In genomic region chr10:63633677-63634487, GRCh38 we compare ENCODE assay signal across 8 cellular contexts.
A peak's percentile ranks its signal among the peaks of the same experiment; 100 is the strongest.
DNase-seq lines count a peak whose midpoint lies in the region; ATAC-seq and TF ChIP-seq lines count a peak whose summit lies in the region.
"Had no signal": no experiment of that assay in that cellular context is flagged by ENCODE, and none has a peak within 500 bp of the region (broad histone marks: within the 10 kb centered on the region; RNA-seq: fewer than 3 reads in every experiment).

No MANE protein-coding gene starts in this region.

- no peaks in the 10 kb centered on the region for H3K79me2 ChIP-seq in MM.1S (ENCODE audit: low read length)

- no peak overlapping the region for H3K9ac ChIP-seq in MM.1S (ENCODE audit: low read length)

- H3K4me2 ChIP-seq in MM.1S (ENCODE audit: low read depth, low read length) = no peak overlapping the region

- H3K27ac ChIP-seq in MM.1S (ENCODE audit: low read length) (no peak overlapping the region), body of pancreas (no peak overlapping the region)

- TF ChIP-seq CTCF in MM.1S (IDR thresholded peaks at IDR 0.05; ENCODE audit: low read length) (peak; percentile 24), body of pancreas (IDR thresholded peaks at IDR 0.05) (peak in 6 of 7 experiments; percentile 14 to 46 (median 30))

- ATAC-seq in body of pancreas = no peak
- no peak for ATAC-seq in stimulated activated naive CD8-positive, alpha-beta T cell treated with anti-CD3 and anti-CD28 coated beads, Interleukin-15, Interleukin-2, amounts not matched to agents 100 U/mL and 50 U/mL, for 24 hours
- ATAC-seq in HG03039 (IDR thresholded peaks at IDR 0.05; ENCODE audit: unreplicated experiment) = no peak

- H3K27me3 ChIP-seq in MM.1S (replicated peaks; ENCODE audit: insufficient read depth, low read length) (no peaks in the 10 kb centered on the region; the same call in 1 of the 2 replicates), body of pancreas (no peaks in the 10 kb centered on the region)

- H3K36me3 ChIP-seq in MM.1S (replicated peaks; ENCODE audit: insufficient read depth, low read length) = no peaks in the 10 kb centered on the region
- H3K36me3 ChIP-seq in body of pancreas (replicated peaks in 1 of 2; ENCODE audit: insufficient read depth in 1 of 2, low read depth in 2 of 2) = no peaks in the 10 kb centered on the region

- H3K9me3 ChIP-seq in MM.1S (replicated peaks; ENCODE audit: insufficient read depth, low read length) (no peaks in the 10 kb centered on the region), body of pancreas (no peaks in the 10 kb centered on the region)

- peaks cover 12% of the 10 kb centered on the region for H3F3A ChIP-seq in MM.1S (ENCODE audit: insufficient read depth, low read length)

- intact Hi-C loops in body of pancreas (cut with DNase I) = loop anchor here (5.0 kb wide), 1 partner anchor 83 kb away; no protein-coding TSS in a partner anchor

- peak; percentile 64 for DNase-seq in ELR (ENCODE audit: low read depth)
- DNase-seq in MM.1S = no peak
- DNase-seq in body of pancreas = peak in 3 of 4 donors; percentile 26 to 36 (median 30)
- DNase-seq in midbrain (lab: John Stamatoyannopoulos, UW) = peak; percentile 49
- DNase-seq in stimulated activated naive CD8-positive, alpha-beta T cell treated with anti-CD3 and anti-CD28 coated beads, Interleukin-15, Interleukin-2, amounts not matched to agents 100 U/mL and 50 U/mL, for 24 hours = no peak
- no peak for DNase-seq in activated T-cell treated with anti-CD3 and anti-CD28 coated beads, Interleukin-2, amount 50 U/mL, for 48 hours
- DNase-seq: naive B cell had no signal

- TF ChIP-seq POLR2A in body of pancreas (IDR thresholded peaks at IDR 0.05) = no peak

- no peaks in the 10 kb centered on the region for H3K9me2 ChIP-seq in MM.1S (replicated peaks; ENCODE audit: insufficient read depth, low read length)

- H3K4me3 ChIP-seq in MM.1S (ENCODE audit: low read length) = no peak overlapping the region
- no peak overlapping the region for H3K4me3 ChIP-seq in body of pancreas

- 40 to 55% methylated on average over 5 of the region's 5 CpGs for WGBS in body of pancreas, 2 donors

- H4K20me1 ChIP-seq in MM.1S (ENCODE audit: insufficient read depth, low read length) = no peaks in the 10 kb centered on the region

- 0 out of 2 replicates have a peak, but pooled peaks cover 7% of the 10 kb centered on the region for H3K4me1 ChIP-seq in MM.1S (ENCODE audit: low read length)
- peaks cover 21% of the 10 kb centered on the region for H3K4me1 ChIP-seq in body of pancreas

- no peak overlapping the region for H2AFZ ChIP-seq in MM.1S (ENCODE audit: low read length)

Comparison
In these comparisons a context has a peak if more than half of its experiments do, and no peak if none do; other contexts are left out.
1. DNase-seq: peak in ELR (single experiment), body of pancreas (3 of 4) and midbrain (single experiment); none in MM.1S (single experiment), stimulated activated naive CD8-positive, alpha-beta T cell treated with anti-CD3 and anti-CD28 coated beads, Interleukin-15, Interleukin-2, amounts not matched to agents 100 U/mL and 50 U/mL, for 24 hours (single experiment) and activated T-cell treated with anti-CD3 and anti-CD28 coated beads, Interleukin-2, amount 50 U/mL, for 48 hours (0 of 2).